16 cellular contexts compared by ENCODE assay signal in the genomic region with DNA sequence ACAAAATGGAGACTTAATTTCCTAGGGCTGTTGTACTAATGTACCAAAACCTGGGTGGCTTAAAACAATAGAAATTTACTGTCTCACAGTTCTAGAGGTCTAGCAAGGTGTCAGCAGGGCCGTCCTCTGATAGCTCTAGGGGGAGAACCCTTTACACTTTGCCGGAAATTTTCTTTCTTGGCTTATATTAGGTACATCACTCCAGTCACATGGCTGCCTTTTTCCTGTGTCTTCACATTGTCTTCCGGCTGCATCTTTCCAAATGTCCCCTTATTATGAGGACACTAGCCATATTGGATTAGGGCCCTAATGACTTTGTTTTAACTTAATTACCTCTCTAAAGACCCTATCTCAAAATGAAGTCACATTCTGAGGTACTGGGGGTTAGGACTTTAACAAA. TPM values are rescaled to one million over a fixed set of nuclear protein-coding genes. Genes with fewer than 3 reads are reported as not detected.
DNase-seq lines count a peak whose midpoint lies in the region; ATAC-seq and TF ChIP-seq lines count a peak whose summit lies in the region.
"Had no signal": no experiment of that assay in that cellular context is flagged by ENCODE, and none has a peak within 500 bp of the region (broad histone marks: within the 10 kb centered on the region; RNA-seq: fewer than 3 reads in every experiment).

No MANE protein-coding gene starts in this region.

- no peaks in the 10 kb centered on the region for H3F3A ChIP-seq in GM23338 (replicated peaks; ENCODE audit: low read depth)

- 0 out of 2 replicates have a peak, but pooled peaks cover 16% of the 10 kb centered on the region for H3K4me1 ChIP-seq in GM23338 (ENCODE audit: insufficient read depth)
- peaks cover 24 to 31% of the 10 kb centered on the region in 2 donors for H3K4me1 ChIP-seq in naive thymus-derived CD4-positive, alpha-beta T cell (ENCODE audit: control insufficient read depth in 2 of 2, insufficient read depth in 2 of 2, low read length in 2 of 2)
- H3K4me1 ChIP-seq: SJSA1 had no signal

- H3K9me3 Mint-ChIP-seq in activated CD8-positive, alpha-beta memory T cell treated with anti-CD3 and anti-CD28 coated beads, Interleukin-2, amount 10 ng/mL, durations not matched to agents 7 days and 5 days (ENCODE audit: low read depth): no peaks in the 10 kb centered on the region
- H3K9me3 Mint-ChIP-seq in GM23338: no peaks in the 10 kb centered on the region
- H3K9me3 Mint-ChIP-seq in activated CD4-positive, alpha-beta memory T cell treated with anti-CD3 and anti-CD28 coated beads, Interleukin-2, amount 10 ng/mL, durations not matched to agents 7 days and 5 days: no peaks in the 10 kb centered on the region
- no peaks in the 10 kb centered on the region for H3K9me3 Mint-ChIP-seq in neural crest cell
- H3K9me3 Mint-ChIP-seq in naive thymus-derived CD4-positive, alpha-beta T cell: no peaks in the 10 kb centered on the region

- H3K36me3 Mint-ChIP-seq in activated CD8-positive, alpha-beta memory T cell treated with anti-CD3 and anti-CD28 coated beads, Interleukin-2, amount 10 ng/mL, durations not matched to agents 7 days and 5 days: peaks cover 49% of the 10 kb centered on the region
- H3K36me3 Mint-ChIP-seq in GM23338 (ENCODE audit: low read depth) (peaks cover 20% of the 10 kb centered on the region), neural crest cell (ENCODE audit: low read depth) (peaks cover 8% of the 10 kb centered on the region)
- peaks cover 62% of the 10 kb centered on the region for H3K36me3 Mint-ChIP-seq in activated CD4-positive, alpha-beta memory T cell treated with anti-CD3 and anti-CD28 coated beads, Interleukin-2, amount 10 ng/mL, durations not matched to agents 7 days and 5 days (ENCODE audit: low read depth)
- peaks cover 3 to 36% (median 29%) of the 10 kb centered on the region in 5 donors for H3K36me3 Mint-ChIP-seq in naive thymus-derived CD4-positive, alpha-beta T cell

- no peak overlapping the region for H2AFZ ChIP-seq in GM23338

- TF ChIP-seq CTCF in GM23338 (conservative IDR thresholded peaks at IDR 0.05; ENCODE audit: low read depth in 2 of 2): no peak
- no peak for TF ChIP-seq CTCF in neural crest cell (conservative IDR thresholded peaks at IDR 0.05)

- no peaks in the 10 kb centered on the region for H3K9me3 ChIP-seq in naive thymus-derived CD4-positive, alpha-beta T cell (ENCODE audit: control insufficient read depth in 2 of 3, low read length in 3 of 3)
- H3K9me3 ChIP-seq: adrenal gland, SJSA1, tibial artery had no signal

- DNase-seq in activated CD8-positive, alpha-beta memory T cell treated with anti-CD3 and anti-CD28 coated beads, Interleukin-2, amount 10 ng/mL, durations not matched to agents 7 days and 5 days: peak; percentile 40
- no peak for DNase-seq in activated CD8-positive, alpha-beta memory T cell treated with anti-CD3 and anti-CD28 coated beads for 24 hours
- DNase-seq in GM23338 (ENCODE audit: low spot score): no peak
- no peak for DNase-seq in activated CD4-positive, alpha-beta memory T cell treated with anti-CD3 and anti-CD28 coated beads, Interleukin-2, amount 10 ng/mL, durations not matched to agents 7 days and 5 days
- no peak for DNase-seq in neural crest cell (ENCODE audit: low read depth, low spot score)
- no peak for DNase-seq in KBM-7
- no peak for DNase-seq in naive thymus-derived CD4-positive, alpha-beta T cell
- DNase-seq: ACHN, adrenal gland, KG1, NCI-H1417 treated with DMSO at 0.1 percent for 48 hours, NCI-H2227 treated with DMSO at 0.1 percent for 48 hours, right cardiac atrium, tibial artery had no signal

- H3K4me3 Mint-ChIP-seq in activated CD8-positive, alpha-beta memory T cell treated with anti-CD3 and anti-CD28 coated beads, Interleukin-2, amount 10 ng/mL, durations not matched to agents 7 days and 5 days: peak overlapping the region; percentile 66
- no peak overlapping the region; the same call in 2 of the 3 replicates for H3K4me3 Mint-ChIP-seq in GM23338
- peak overlapping the region; percentile 24 for H3K4me3 Mint-ChIP-seq in activated CD4-positive, alpha-beta memory T cell treated with anti-CD3 and anti-CD28 coated beads, Interleukin-2, amount 10 ng/mL, durations not matched to agents 7 days and 5 days
- peak overlapping the region; percentile 69 for H3K4me3 Mint-ChIP-seq in neural crest cell
- H3K4me3 Mint-ChIP-seq in naive thymus-derived CD4-positive, alpha-beta T cell: peak overlapping the region in 4 of 10 donors; percentile 3 to 88 (median 34)

- CTCF ChIA-PET in activated CD8-positive, alpha-beta memory T cell treated with anti-CD3 and anti-CD28 coated beads, Interleukin-2, amount 10 ng/mL, durations not matched to agents 7 days and 5 days (lab: Charles Lee): interaction anchor here (1.6 kb wide), 1 partner anchor 11 kb away, joined by 4 read pairs; no protein-coding TSS in a partner anchor
- CTCF ChIA-PET in activated CD4-positive, alpha-beta memory T cell treated with anti-CD3 and anti-CD28 coated beads, Interleukin-2, amount 10 ng/mL, durations not matched to agents 7 days and 5 days (lab: Charles Lee): no interaction called here
- CTCF ChIA-PET in naive thymus-derived CD4-positive, alpha-beta T cell (lab: Charles Lee): interaction anchor here (0.8 kb wide), 1 partner anchor 331 kb away, joined by 3 read pairs; no protein-coding TSS in a partner anchor

- H3K36me3 ChIP-seq in GM23338 (ENCODE audit: insufficient read depth): peaks cover 5% of the 10 kb centered on the region; the same call in 1 of the 2 replicates
- H3K36me3 ChIP-seq in naive thymus-derived CD4-positive, alpha-beta T cell (ENCODE audit: control insufficient read depth in 2 of 3, insufficient read depth in 3 of 3, low read length in 3 of 3): peaks cover 0 to 10% (median 0%) of the 10 kb centered on the region in 3 experiments
- H3K36me3 ChIP-seq: adrenal gland had no signal

- in situ Hi-C loops in KBM-7 (cut with MboI; ENCODE audit: low pct_unique_long_range_greater_than_20kb, low sequenced_read_pairs): no loop called here

- intact Hi-C loops in naive thymus-derived CD4-positive, alpha-beta T cell (cut with micrococcal nuclease): loop anchor here (5.0 to 10.0 kb wide), 4 partner anchors 74 to 1754 kb away; a partner anchor contains a TSS

- H3K27ac Mint-ChIP-seq in activated CD8-positive, alpha-beta memory T cell treated with anti-CD3 and anti-CD28 coated beads, Interleukin-2, amount 10 ng/mL, durations not matched to agents 7 days and 5 days: peak overlapping the region; percentile 71
- no peak overlapping the region for H3K27ac Mint-ChIP-seq in GM23338
- H3K27ac Mint-ChIP-seq in activated CD4-positive, alpha-beta memory T cell treated with anti-CD3 and anti-CD28 coated beads, Interleukin-2, amount 10 ng/mL, durations not matched to agents 7 days and 5 days: peak overlapping the region; percentile 59
- no peak overlapping the region for H3K27ac Mint-ChIP-seq in neural crest cell (ENCODE audit: unreplicated experiment)
- peak overlapping the region in 4 of 9 donors; percentile 9 to 58 (median 44) for H3K27ac Mint-ChIP-seq in naive thymus-derived CD4-positive, alpha-beta T cell

- no peak for ATAC-seq in activated CD8-positive, alpha-beta memory T cell treated with anti-CD3 and anti-CD28 coated beads, Interleukin-2, amount 10 ng/mL, durations not matched to agents 7 days and 5 days
- no peak for ATAC-seq in GM23338
- no peak for ATAC-seq in GM19452 (IDR thresholded peaks at IDR 0.05; ENCODE audit: unreplicated experiment)
- ATAC-seq in naive thymus-derived CD4-positive, alpha-beta T cell: no peak
- ATAC-seq: right cardiac atrium had no signal

- H3K4me2 ChIP-seq in GM23338: peak overlapping the region; percentile 33

- POLR2A ChIA-PET in activated CD4-positive, alpha-beta memory T cell treated with anti-CD3 and anti-CD28 coated beads, Interleukin-2, amount 10 ng/mL, durations not matched to agents 7 days and 5 days (lab: Charles Lee): interaction anchor here (0.9 to 1.0 kb wide), 3 partner anchors 10 to 339 kb away, joined by 3 read pairs; a partner anchor contains a TSS
- POLR2A ChIA-PET in naive thymus-derived CD4-positive, alpha-beta T cell (lab: Charles Lee): no interaction called here

- peaks cover 55% of the 10 kb centered on the region for H3K4me1 Mint-ChIP-seq in activated CD8-positive, alpha-beta memory T cell treated with anti-CD3 and anti-CD28 coated beads, Interleukin-2, amount 10 ng/mL, durations not matched to agents 7 days and 5 days
- H3K4me1 Mint-ChIP-seq in GM23338: peaks cover 36% of the 10 kb centered on the region
- peaks cover 61% of the 10 kb centered on the region for H3K4me1 Mint-ChIP-seq in activated CD4-positive, alpha-beta memory T cell treated with anti-CD3 and anti-CD28 coated beads, Interleukin-2, amount 10 ng/mL, durations not matched to agents 7 days and 5 days
- H3K4me1 Mint-ChIP-seq in neural crest cell: peaks cover 43% of the 10 kb centered on the region
- H3K4me1 Mint-ChIP-seq in naive thymus-derived CD4-positive, alpha-beta T cell: peaks cover 51 to 87% (median 75%) of the 10 kb centered on the region in 7 donors

- peaks cover 99% of the 10 kb centered on the region for H3K79me2 ChIP-seq in GM23338 (replicated peaks; ENCODE audit: insufficient read depth)

- H3K27ac ChIP-seq in GM23338 (ENCODE audit: low read depth): no peak overlapping the region
- no peak overlapping the region for H3K27ac ChIP-seq in naive thymus-derived CD4-positive, alpha-beta T cell (ENCODE audit: low read depth, low read length)
- H3K27ac ChIP-seq: adrenal gland, SJSA1, tibial artery had no signal

- H3K27me3 Mint-ChIP-seq in activated CD8-positive, alpha-beta memory T cell treated with anti-CD3 and anti-CD28 coated beads, Interleukin-2, amount 10 ng/mL, durations not matched to agents 7 days and 5 days: no peaks in the 10 kb centered on the region
- H3K27me3 Mint-ChIP-seq in GM23338 (ENCODE audit: insufficient read depth, low read depth, poor library complexity) (peaks cover 5% of the 10 kb centered on the region), neural crest cell (ENCODE audit: low read depth) (no peaks in the 10 kb centered on the region)
- H3K27me3 Mint-ChIP-seq in activated CD4-positive, alpha-beta memory T cell treated with anti-CD3 and anti-CD28 coated beads, Interleukin-2, amount 10 ng/mL, durations not matched to agents 7 days and 5 days: no peaks in the 10 kb centered on the region
- H3K27me3 Mint-ChIP-seq in naive thymus-derived CD4-positive, alpha-beta T cell: no peaks in the 10 kb centered on the region

- 0 out of 2 replicates have a peak overlapping the region, but pooled peaks have one; percentile 5 for H3K4me3 ChIP-seq in GM23338
- no peak overlapping the region for H3K4me3 ChIP-seq in naive thymus-derived CD4-positive, alpha-beta T cell (ENCODE audit: low read length)
- H3K4me3 ChIP-seq: adrenal gland, SJSA1, tibial artery had no signal

- peaks cover 19% of the 10 kb centered on the region for H3K27me3 ChIP-seq in GM23338 (ENCODE audit: insufficient read depth)
- H3K27me3 ChIP-seq in naive thymus-derived CD4-positive, alpha-beta T cell (ENCODE audit: control insufficient read depth in 2 of 2, insufficient read depth in 2 of 2, low read length in 2 of 2): no peaks in the 10 kb centered on the region
- H3K27me3 ChIP-seq: adrenal gland, SJSA1, tibial artery had no signal

- no peaks in the 10 kb centered on the region for H3K9me2 ChIP-seq in GM23338 (ENCODE audit: insufficient read depth)

- H4K20me1 ChIP-seq in GM23338 (replicated peaks; ENCODE audit: insufficient read depth): peaks cover 63% of the 10 kb centered on the region

RNA-seq across cellular contexts. Expression of a gene that starts 5.8 kb away (rescaled TPM):
- 10 to 100 TPM; 68.0 to 86.4 TPM for total RNA-seq in activated CD8-positive, alpha-beta memory T cell treated with anti-CD3 and anti-CD28 coated beads, Interleukin-2, amount 10 ng/mL, durations not matched to agents 7 days and 5 days
- 47.4 and 51.6 TPM in 2 replicates for total RNA-seq in GM23338 (2014; rRNA removed; shearing (Covaris generic))
- 13.3 and 15.1 TPM in 2 replicates for polyA plus RNA-seq in GM23338 (2016; fragmentation: Nextera tagmentation; extraction: Ambion mirVana)
- 10 to 100 TPM; 77.3 to 77.9 TPM for total RNA-seq in activated CD4-positive, alpha-beta memory T cell treated with anti-CD3 and anti-CD28 coated beads, Interleukin-2, amount 10 ng/mL, durations not matched to agents 7 days and 5 days
- 59.4 and 62.5 TPM in 2 replicates for total RNA-seq in neural crest cell
- total RNA-seq in naive thymus-derived CD4-positive, alpha-beta T cell: 100 to 1,000 TPM in 3 of 5 experiments, 10 to 100 TPM in 2; 78.7 to 117 (median 111) TPM
- 10 to 100 TPM; 11.4 to 12.8 TPM for polyA plus RNA-seq in naive thymus-derived CD4-positive, alpha-beta T cell

Comparison
In these comparisons a context has a peak if more than half of its experiments do, and no peak if none do; other contexts are left out.
1. H3K27ac Mint-ChIP-seq: peak in activated CD8-positive, alpha-beta memory T cell treated with anti-CD3 and anti-CD28 coated beads, Interleukin-2, amount 10 ng/mL, durations not matched to agents 7 days and 5 days (single experiment) and activated CD4-positive, alpha-beta memory T cell treated with anti-CD3 and anti-CD28 coated beads, Interleukin-2, amount 10 ng/mL, durations not matched to agents 7 days and 5 days (single experiment); none in GM23338 (single experiment) and neural crest cell (single experiment).